Comparison of ENCODE assay signal across 1 cellular context in genomic region chr20:59139998-59140397, GRCh38.
TF ChIP-seq lines count a peak whose summit lies in the region.

No MANE protein-coding gene starts in this region.

TF ChIP-seq in HepG2, 621 proteins besides CTCF, POLR2A, EP300 and RAD21 (continued from another document):
- TF ChIP-seq PAXIP1 (CRISPR knock-in tag; conservative IDR thresholded peaks at IDR 0.05) = no peak
- no peak for TF ChIP-seq MTF1 (CRISPR knock-in tag; IDR thresholded peaks at IDR 0.05)
- TF ChIP-seq EEA1 (CRISPR knock-in tag; IDR thresholded peaks at IDR 0.05; ENCODE audit: borderline replicate concordance) = no peak
- no peak for TF ChIP-seq SPEN (CRISPR knock-in tag; IDR thresholded peaks at IDR 0.05; ENCODE audit: low read depth)
- TF ChIP-seq GTF2F1 (IDR thresholded peaks at IDR 0.05; ENCODE audit: low read length) = no peak
- no peak for TF ChIP-seq ELF1 (CRISPR knock-in tag; IDR thresholded peaks at IDR 0.05)
